1 cellular context compared by ENCODE assay signal in genomic region chr15:65791335-65792129, GRCh38.
TF ChIP-seq lines count a peak whose summit lies in the region.

No MANE protein-coding gene starts in this region.

TF ChIP-seq in HepG2, 621 proteins besides CTCF, POLR2A, EP300 and RAD21 (continued from another document and continues in another):
- TF ChIP-seq ARID4A (CRISPR knock-in tag; IDR thresholded peaks at IDR 0.05; ENCODE audit: borderline replicate concordance) (peak; percentile 10; the same call in 1 of the 2 replicates), ADNP (CRISPR knock-in tag; IDR thresholded peaks at IDR 0.05) (no peak), FOXP1 (IDR thresholded peaks at IDR 0.05) (no peak), FOXP1 (CRISPR knock-in tag; IDR thresholded peaks at IDR 0.05) (no peak), RAD51 (IDR thresholded peaks at IDR 0.05; ENCODE audit: borderline replicate concordance) (no peak), ZNF180 (CRISPR knock-in tag; IDR thresholded peaks at IDR 0.05; ENCODE audit: borderline replicate concordance, low read depth) (no peak), SYNCRIP (IDR thresholded peaks at IDR 0.05; ENCODE audit: insufficient read depth, low read depth, low read length) (no peak), BORCS8-MEF2B (CRISPR knock-in tag; IDR thresholded peaks at IDR 0.05) (no peak), NAIF1 (CRISPR knock-in tag; IDR thresholded peaks at IDR 0.05; ENCODE audit: borderline replicate concordance) (no peak), CC2D1A (CRISPR knock-in tag; IDR thresholded peaks at IDR 0.05) (no peak), ZNF20 (CRISPR knock-in tag; IDR thresholded peaks at IDR 0.05) (no peak), MBNL3 (CRISPR knock-in tag; conservative IDR thresholded peaks at IDR 0.05) (no peak), RORA (CRISPR knock-in tag; IDR thresholded peaks at IDR 0.05) (no peak), ZNF441 (CRISPR knock-in tag; IDR thresholded peaks at IDR 0.05; ENCODE audit: borderline replicate concordance) (peak; percentile 53; the same call in 1 of the 2 replicates), E2F5 (CRISPR knock-in tag; conservative IDR thresholded peaks at IDR 0.05) (no peak), ZUFSP (CRISPR knock-in tag; IDR thresholded peaks at IDR 0.05; ENCODE audit: borderline replicate concordance) (no peak), DZIP1 (CRISPR knock-in tag; IDR thresholded peaks at IDR 0.05) (no peak), IKZF5 (CRISPR knock-in tag; IDR thresholded peaks at IDR 0.05) (peak; percentile 49; the same call in 1 of the 2 replicates), ZNF737 (CRISPR knock-in tag; IDR thresholded peaks at IDR 0.05; ENCODE audit: borderline replicate concordance) (no peak), E2F1 (CRISPR knock-in tag; IDR thresholded peaks at IDR 0.05) (no peak), EED (CRISPR knock-in tag; IDR thresholded peaks at IDR 0.05) (no peak), RBAK (CRISPR knock-in tag; IDR thresholded peaks at IDR 0.05) (no peak), SNRNP70 (IDR thresholded peaks at IDR 0.05; ENCODE audit: low read depth, low read length) (no peak), ZNF264 (CRISPR knock-in tag; IDR thresholded peaks at IDR 0.05) (no peak), SCMH1 (CRISPR knock-in tag; IDR thresholded peaks at IDR 0.05; ENCODE audit: borderline replicate concordance) (no peak), ZNF572 (CRISPR knock-in tag; IDR thresholded peaks at IDR 0.05) (no peak), SP1 (IDR thresholded peaks at IDR 0.05) (no peak), SP1 (CRISPR knock-in tag; IDR thresholded peaks at IDR 0.05) (no peak), ZFP36 (IDR thresholded peaks at IDR 0.05; ENCODE audit: borderline replicate concordance, low read depth, low read length, partially characterized antibody) (no peak), MAFF (IDR thresholded peaks at IDR 0.05; ENCODE audit: low read depth, low read length) (no peak), ZBTB1 (CRISPR knock-in tag; IDR thresholded peaks at IDR 0.05; ENCODE audit: borderline replicate concordance) (no peak), FOXC1 (CRISPR knock-in tag; IDR thresholded peaks at IDR 0.05; ENCODE audit: borderline replicate concordance) (no peak), ZMAT5 (CRISPR knock-in tag; IDR thresholded peaks at IDR 0.05; ENCODE audit: borderline replicate concordance, low read depth) (no peak), SMAD1 (CRISPR knock-in tag; IDR thresholded peaks at IDR 0.05; ENCODE audit: borderline replicate concordance, low read depth) (no peak), ZNF597 (CRISPR knock-in tag; IDR thresholded peaks at IDR 0.05) (no peak), ARNT2 (CRISPR knock-in tag; IDR thresholded peaks at IDR 0.05; ENCODE audit: low read depth) (no peak), KMT2B (CRISPR knock-in tag; IDR thresholded peaks at IDR 0.05) (peak; percentile 21; the same call in 1 of the 2 replicates), ZBTB33 (CRISPR knock-in tag; IDR thresholded peaks at IDR 0.05) (no peak), BATF2 (CRISPR knock-in tag; IDR thresholded peaks at IDR 0.05) (0 out of 2 replicates have a peak, but pooled peaks have one; percentile 65), CHCHD3 (CRISPR knock-in tag; IDR thresholded peaks at IDR 0.05) (no peak), PBX3 (CRISPR knock-in tag; IDR thresholded peaks at IDR 0.05; ENCODE audit: borderline replicate concordance) (no peak), JUN (CRISPR knock-in tag; IDR thresholded peaks at IDR 0.05) (no peak), ZFP1 (CRISPR knock-in tag; IDR thresholded peaks at IDR 0.05) (no peak), DMTF1 (CRISPR knock-in tag; IDR thresholded peaks at IDR 0.05) (no peak)
